20 cellular contexts compared by ENCODE assay signal in the genomic region with DNA sequence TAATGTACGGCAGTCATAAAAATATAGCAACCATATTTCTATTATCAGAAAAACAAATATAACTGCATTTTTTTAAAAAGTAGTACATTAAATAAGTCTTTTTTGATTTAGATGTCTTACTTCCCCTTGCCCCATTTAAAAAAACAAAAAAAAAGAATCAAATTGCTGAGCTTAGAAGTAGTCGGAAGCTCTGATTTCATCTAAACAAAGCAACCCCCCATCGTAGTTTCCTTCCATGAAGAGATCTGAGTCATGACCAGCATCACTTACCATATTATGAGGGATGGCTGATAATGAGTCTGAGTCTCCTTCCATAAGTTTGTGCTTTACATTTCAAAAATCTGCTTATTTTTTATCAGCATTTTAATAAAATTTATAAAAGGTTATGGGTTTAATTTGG.
"Had no signal": no experiment of that assay in that cellular context is flagged by ENCODE, and none has a peak within 500 bp of the region (broad histone marks: within the 10 kb centered on the region; RNA-seq: fewer than 3 reads in every experiment).

No MANE protein-coding gene starts in this region.

- H3K4me3 ChIP-seq: cardiac muscle cell, tibial artery had no signal

- H3K9me3 ChIP-seq: tibial artery had no signal

- ATAC-seq: activated CD8-positive, alpha-beta T cell treated with anti-CD3 and anti-CD28 coated beads for 36 hours; activated naive CD8-positive, alpha-beta T cell treated with anti-CD3 and anti-CD28 coated beads, Interleukin-2, amount 50 U/mL, for 24 hours; activated T-cell treated with anti-CD3 and anti-CD28 coated beads, Interleukin-2, amount 50 U/mL, for 4 hours; effector memory CD8-positive, alpha-beta T cell; left lobe of liver; stimulated activated naive CD8-positive, alpha-beta T cell treated with anti-CD3 and anti-CD28 coated beads, Interleukin-15, Interleukin-2, amounts not matched to agents 100 U/mL and 50 U/mL, for 24 hours; T-cell had no signal

- H3K4me1 ChIP-seq: tibial artery had no signal

- DNase-seq: activated CD4-positive, alpha-beta T cell treated with anti-CD3 and anti-CD28 coated beads, Interleukin-2, amount 10 ng/mL, durations not matched to agents 24 days and 14 days; activated CD4-positive, CD25-positive, alpha-beta regulatory T cell; activated CD8-positive, alpha-beta T cell treated with anti-CD3 and anti-CD28 coated beads for 36 hours; activated effector memory CD4-positive, alpha-beta T cell treated with Interleukin-2 at 50 U/mL for 16 hours; activated naive CD4-positive, alpha-beta T cell treated with anti-CD3 and anti-CD28 coated beads, Interleukin-2, amount 10 ng/mL, durations not matched to agents 7 days and 5 days; activated naive CD8-positive, alpha-beta T cell treated with anti-CD3 and anti-CD28 coated beads, Interleukin-2, amount 50 U/mL, for 24 hours; activated T-cell treated with anti-CD3 and anti-CD28 coated beads, Interleukin-2, amount 50 U/mL, for 4 hours; aorta; effector memory CD8-positive, alpha-beta T cell; foreskin melanocyte; glutamatergic neuron; hypothalamus; midbrain; stimulated activated CD4-positive, alpha-beta T cell treated with anti-CD3 and anti-CD28 coated beads, Interleukin-2, amount 100 ng/mL, for 24 hours; stimulated activated naive CD8-positive, alpha-beta T cell treated with anti-CD3 and anti-CD28 coated beads, Interleukin-15, Interleukin-2, amounts not matched to agents 100 U/mL and 50 U/mL, for 24 hours; substantia nigra; T-cell; tibial artery had no signal

- H3K27ac ChIP-seq: cardiac muscle cell, tibial artery had no signal

- H3K27me3 ChIP-seq: cardiac muscle cell, tibial artery had no signal
